16 cellular contexts compared by ENCODE assay signal in the genomic region with DNA sequence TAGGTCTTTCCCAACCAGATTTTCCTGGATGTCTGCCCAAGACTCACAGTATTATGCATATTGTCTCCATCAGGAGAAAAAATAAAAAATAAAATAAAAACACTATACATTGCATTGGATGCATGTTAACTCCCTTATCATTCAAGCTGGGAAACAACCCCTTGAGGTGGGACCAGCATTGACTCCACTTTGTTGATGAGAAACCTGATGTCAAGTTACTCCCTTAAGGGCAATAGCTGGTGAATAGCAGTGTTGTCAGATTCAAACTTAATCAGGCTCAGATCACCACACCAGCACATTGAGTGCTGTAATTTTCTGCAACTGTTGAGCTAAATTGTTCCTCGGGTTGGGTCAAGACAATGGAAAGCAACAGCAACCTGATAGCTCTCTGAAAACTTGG.
"Had no signal": no experiment of that assay in that cellular context is flagged by ENCODE, and none has a peak within 500 bp of the region (broad histone marks: within the 10 kb centered on the region; RNA-seq: fewer than 3 reads in every experiment).

No MANE protein-coding gene starts in this region.

- DNase-seq: KBM-7, MV-4-11, NCI-H1048, NCI-H1105, NCI-H1417, NCI-H187, NCI-H2029, NCI-H2081 treated with DMSO at 0.1 percent for 48 hours, NCI-H2227 treated with DMSO at 0.1 percent for 48 hours, NCI-H524, NCI-H526 treated with DMSO at 0.1 percent for 48 hours, NCI-H774, PC-3, SHP77, SK-N-SH, T-helper 2 cell had no signal
